22 cellular contexts compared by ENCODE assay signal in genomic region chr12:121860257-121860656, GRCh38. TPM values are rescaled to one million over a fixed set of nuclear protein-coding genes. Genes with fewer than 3 reads are reported as not detected.
DNase-seq lines count a peak whose midpoint lies in the region; ATAC-seq and TF ChIP-seq lines count a peak whose summit lies in the region.
"Had no signal": no experiment of that assay in that cellular context is flagged by ENCODE, and none has a peak within 500 bp of the region (broad histone marks: within the 10 kb centered on the region; RNA-seq: fewer than 3 reads in every experiment).

No MANE protein-coding gene starts in this region.

- no peak overlapping the region for H3K27ac Mint-ChIP-seq in nephron progenitor cell
- H3K27ac Mint-ChIP-seq: activated naive CD4-positive, alpha-beta T cell treated with anti-CD3 and anti-CD28 coated beads, Interleukin-2, amount 50 U/mL, for 72 hours; GM23338; type B pancreatic cell had no signal

- no peak overlapping the region for H3K4me3 ChIP-seq in breast epithelium
- H3K4me3 ChIP-seq in mammary epithelial cell (replicated peaks in 1 of 3; ENCODE audit: insufficient read depth in 1 of 3, low read depth in 2 of 3, low read length in 3 of 3) = no peak overlapping the region
- no peak overlapping the region for H3K4me3 ChIP-seq in neuronal stem cell (ENCODE audit: low read length in 2 of 2)
- no peak overlapping the region for H3K4me3 ChIP-seq in aorta (ENCODE audit: low read length in 2 of 2)
- H3K4me3 ChIP-seq: BLaER1 treated with 17β-estradiol and CSF1 and Interleukin-3, amounts not matched to agents 10 nM and 100 nM; colonic mucosa; GM23338 had no signal

- no peak overlapping the region for H3K23ac ChIP-seq in neuronal stem cell (ENCODE audit: low read depth, low read length, poor library complexity)

- no peak overlapping the region for H2AFZ ChIP-seq in mammary epithelial cell (ENCODE audit: low read depth, low read length)
- H2AFZ ChIP-seq in neuronal stem cell (ENCODE audit: low read length) = no peak overlapping the region
- H2AFZ ChIP-seq: GM23338 had no signal

- H3K9me3 ChIP-seq in breast epithelium = no peaks in the 10 kb centered on the region
- no peaks in the 10 kb centered on the region for H3K9me3 ChIP-seq in mammary epithelial cell (replicated peaks; ENCODE audit: insufficient read depth, low read length)
- H3K9me3 ChIP-seq in neuronal stem cell (replicated peaks in 1 of 2; ENCODE audit: control insufficient read depth in 2 of 2, insufficient read depth in 1 of 2, low read depth in 1 of 2, low read length in 2 of 2) = no peaks in the 10 kb centered on the region
- H3K9me3 ChIP-seq in aorta (ENCODE audit: control insufficient read depth, low read length) = no peaks in the 10 kb centered on the region
- H3K9me3 ChIP-seq: BLaER1 treated with 17β-estradiol and CSF1 and Interleukin-3, amounts not matched to agents 10 nM and 100 nM; colonic mucosa; SK-N-SH had no signal

- BruUV-seq in mammary epithelial cell (replicated peaks; lab: Mats Ljungman, UMichigan) = no TSS peak

- no peak overlapping the region for H2BK120ac ChIP-seq in neuronal stem cell (ENCODE audit: low read depth, low read length)

- H3K36me3 ChIP-seq in breast epithelium (no peaks in the 10 kb centered on the region), mammary epithelial cell (ENCODE audit: insufficient read depth, low read length) (no peaks in the 10 kb centered on the region), neuronal stem cell (replicated peaks in 1 of 2; ENCODE audit: control insufficient read depth in 2 of 2, insufficient read depth in 2 of 2, low read length in 2 of 2) (no peaks in the 10 kb centered on the region), aorta (ENCODE audit: control insufficient read depth in 1 of 2, insufficient read depth in 2 of 2, low read length in 1 of 2) (no peaks in the 10 kb centered on the region)
- H3K36me3 ChIP-seq: BLaER1 treated with 17β-estradiol and CSF1 and Interleukin-3, amounts not matched to agents 10 nM and 100 nM; colonic mucosa had no signal

- H2BK5ac ChIP-seq in neuronal stem cell (ENCODE audit: low read length) = no peak overlapping the region

- H2BK12ac ChIP-seq in neuronal stem cell (ENCODE audit: low read length) = peak overlapping the region; percentile 65

- no peaks in the 10 kb centered on the region for H3K79me1 ChIP-seq in neuronal stem cell (ENCODE audit: low read depth, low read length)

- H4K8ac ChIP-seq in neuronal stem cell (ENCODE audit: low read depth, low read length) = no peak overlapping the region

- H3K14ac ChIP-seq in neuronal stem cell (ENCODE audit: low read length) = no peak overlapping the region

- TF ChIP-seq POLR2A in breast epithelium (IDR thresholded peaks at IDR 0.05) (no peak), erythroblast (IDR thresholded peaks at IDR 0.05; ENCODE audit: low read length) (no peak)

- no peak overlapping the region for H3K4ac ChIP-seq in neuronal stem cell (ENCODE audit: low read length)

- H3K27me3 Mint-ChIP-seq in nephron progenitor cell (ENCODE audit: low read depth, poor library complexity) = peaks cover 14% of the 10 kb centered on the region
- H3K27me3 Mint-ChIP-seq: stimulated activated naive B cell treated with anti-CD40 and anti-IgM and Interleukin-4, amounts not matched to agents 10 μg/mL and 1 μg/mL and 100 μg/mL, for 72 hours; type B pancreatic cell had no signal

- peaks cover 66% of the 10 kb centered on the region for H3K4me1 Mint-ChIP-seq in nephron progenitor cell

- intact Hi-C loops in breast epithelium (cut with DNase I; ENCODE audit: low total_unique reads) (no loop called here), mammary epithelial cell (cut with micrococcal nuclease) (no loop called here), aorta (cut with DNase I) (no loop called here)

- H3K79me2 ChIP-seq in mammary epithelial cell (ENCODE audit: insufficient read depth, low read length) = no peaks in the 10 kb centered on the region

- H4K20me1 ChIP-seq in mammary epithelial cell (ENCODE audit: insufficient read depth, low read length) = no peaks in the 10 kb centered on the region

- no peaks in the 10 kb centered on the region for H3K9me3 Mint-ChIP-seq in nephron progenitor cell
- H3K9me3 Mint-ChIP-seq: activated naive CD4-positive, alpha-beta T cell treated with anti-CD3 and anti-CD28 coated beads, Interleukin-2, amount 50 U/mL, for 72 hours; activated T-cell treated with anti-CD3 and anti-CD28 coated beads, Interleukin-2, amount 50 U/mL, for 4 hours; GM23338; stimulated activated naive B cell treated with anti-CD40 and anti-IgM and Interleukin-4, amounts not matched to agents 10 μg/mL and 1 μg/mL and 100 μg/mL, for 72 hours; type B pancreatic cell had no signal

- no peak for TF ChIP-seq CTCF in breast epithelium (IDR thresholded peaks at IDR 0.05)
- no peak for TF ChIP-seq CTCF in mammary epithelial cell (conservative IDR thresholded peaks at IDR 0.05 in 1 of 2, IDR thresholded peaks at IDR 0.05 in 1 of 2; ENCODE audit: extremely low read depth in 1 of 2, insufficient read depth in 1 of 2, low read depth in 1 of 2, low read length in 2 of 2)
- TF ChIP-seq CTCF in nephron progenitor cell (IDR thresholded peaks at IDR 0.05) = no peak

- peak overlapping the region; percentile 32 for H2AK5ac ChIP-seq in neuronal stem cell (ENCODE audit: low read depth, low read length)

- in situ Hi-C loops in mammary epithelial cell (cut with MboI; ENCODE audit: low sequenced_read_pairs in 2 of 2) = no loop called here

- H3K4me2 ChIP-seq in mammary epithelial cell (ENCODE audit: insufficient read depth, low read depth, low read length) (no peak overlapping the region), neuronal stem cell (ENCODE audit: insufficient read depth, low read length, poor library complexity, severe bottlenecking) (no peak overlapping the region)
- H3K4me2 ChIP-seq: BLaER1 treated with 17β-estradiol and CSF1 and Interleukin-3, amounts not matched to agents 10 nM and 100 nM; GM23338 had no signal

- H3K36me3 Mint-ChIP-seq in nephron progenitor cell (ENCODE audit: low read depth) = no peaks in the 10 kb centered on the region
- H3K36me3 Mint-ChIP-seq: activated naive CD4-positive, alpha-beta T cell treated with anti-CD3 and anti-CD28 coated beads, Interleukin-2, amount 50 U/mL, for 72 hours; brain; stimulated activated naive B cell treated with anti-CD40 and anti-IgM and Interleukin-4, amounts not matched to agents 10 μg/mL and 1 μg/mL and 100 μg/mL, for 72 hours; type B pancreatic cell had no signal

- ATAC-seq in aorta (ENCODE audit: low FRiP score) = no peak
- no peak for ATAC-seq in GM21390 (IDR thresholded peaks at IDR 0.05; ENCODE audit: unreplicated experiment)
- ATAC-seq: activated naive CD4-positive, alpha-beta T cell treated with anti-CD3 and anti-CD28 coated beads, Interleukin-2, amount 50 U/mL, for 72 hours; activated T-cell treated with anti-CD3 and anti-CD28 coated beads, Interleukin-2, amount 50 U/mL, for 4 hours; GM23338; right cardiac atrium; stimulated activated naive B cell treated with anti-CD40 and anti-IgM and Interleukin-4, amounts not matched to agents 10 μg/mL and 1 μg/mL and 100 μg/mL, for 72 hours had no signal

- H2BK15ac ChIP-seq in neuronal stem cell (ENCODE audit: low read length) = peak overlapping the region; percentile 6

- no peak overlapping the region for H4K91ac ChIP-seq in neuronal stem cell (ENCODE audit: low read depth, low read length, poor library complexity)

- CTCF ChIA-PET in mammary epithelial cell (lab: Charles Lee; ENCODE audit: low non-redundant PET) = no interaction called here

- no peaks in the 10 kb centered on the region for H3K27me3 ChIP-seq in breast epithelium
- no peaks in the 10 kb centered on the region for H3K27me3 ChIP-seq in mammary epithelial cell (ENCODE audit: insufficient read depth, low read length)
- no peaks in the 10 kb centered on the region for H3K27me3 ChIP-seq in neuronal stem cell (ENCODE audit: control insufficient read depth in 3 of 3, insufficient read depth in 3 of 3, low read depth in 1 of 3, low read length in 3 of 3)
- no peaks in the 10 kb centered on the region for H3K27me3 ChIP-seq in aorta (ENCODE audit: control insufficient read depth in 1 of 2, insufficient read depth in 2 of 2, low read length in 1 of 2)
- H3K27me3 ChIP-seq: BLaER1 treated with 17β-estradiol and CSF1 and Interleukin-3, amounts not matched to agents 10 nM and 100 nM; colonic mucosa had no signal

- H3K4me1 ChIP-seq in breast epithelium (peaks cover 0 to 5% of the 10 kb centered on the region in 2 donors), mammary epithelial cell (ENCODE audit: insufficient read depth, low read length) (peaks cover 13% of the 10 kb centered on the region), neuronal stem cell (ENCODE audit: control insufficient read depth in 2 of 2, insufficient read depth in 1 of 2, low read depth in 1 of 2, low read length in 2 of 2) (peaks cover 19 to 24% of the 10 kb centered on the region in 2 donors), aorta (ENCODE audit: control insufficient read depth in 1 of 2, insufficient read depth in 2 of 2, low read length in 2 of 2) (peaks cover 0 to 3% of the 10 kb centered on the region in 2 donors)
- H3K4me1 ChIP-seq: colonic mucosa had no signal

- dilution Hi-C loops in mammary epithelial cell (cut with HindIII; ENCODE audit: low sequenced_read_pairs) = loop anchor here (5.0 kb wide), 2 partner anchors 38 to 102 kb away; no protein-coding TSS in a partner anchor

- 100% methylated on average over 1 of the region's 1 CpG for WGBS in mammary epithelial cell (ENCODE audit: low coverage, missing lambda C conversion rate)
- WGBS in neuronal stem cell (ENCODE audit: extremely low coverage in 2 of 2, insufficient read length in 2 of 2, insufficient replicate concordance in 1 of 2), 2 donors = no CpG with 5 or more reads among the region's 1 CpG
- 74 to 94% methylated on average over 1 of the region's 1 CpG for WGBS in aorta, 2 donors

- H3K9ac ChIP-seq in mammary epithelial cell (ENCODE audit: insufficient read depth, low read length) (no peak overlapping the region), neuronal stem cell (ENCODE audit: low read depth, low read length, poor library complexity) (no peak overlapping the region)
- H3K9ac ChIP-seq: BLaER1 treated with 17β-estradiol and CSF1 and Interleukin-3, amounts not matched to agents 10 nM and 100 nM had no signal

- H3K27ac ChIP-seq in breast epithelium (peak overlapping the region; percentile 82 to 88), mammary epithelial cell (ENCODE audit: insufficient read depth, low read depth, low read length) (no peak overlapping the region), neuronal stem cell (replicated peaks; ENCODE audit: low read length) (no peak overlapping the region), aorta (ENCODE audit: low read depth in 1 of 2, low read length in 2 of 2) (peak overlapping the region; percentile 54 to 94)
- H3K27ac ChIP-seq: BLaER1 treated with 17β-estradiol and CSF1 and Interleukin-3, amounts not matched to agents 10 nM and 100 nM had no signal

- DNase-seq in breast epithelium (ENCODE audit: low spot score in 2 of 2) = no peak
- DNase-seq in mammary epithelial cell = no peak
- DNase-seq in erythroblast (lab: John Stamatoyannopoulos, UW) = peak; percentile 58
- DNase-seq in neuronal stem cell (ENCODE audit: low spot score) = no peak
- no peak for DNase-seq in aorta
- DNase-seq in nephron progenitor cell = no peak
- DNase-seq in amniotic stem cell (lab: John Stamatoyannopoulos, UW) = no peak
- DNase-seq: activated T-cell treated with anti-CD3 and anti-CD28 coated beads, Interleukin-2, amount 50 U/mL, for 4 hours; colonic mucosa; foreskin fibroblast; NCI-H1417 treated with DMSO at 0.1 percent for 48 hours; NCI-H82; right cardiac atrium; SK-N-SH; stimulated activated naive B cell treated with anti-CD40 and anti-IgM and Interleukin-4, amounts not matched to agents 10 μg/mL and 1 μg/mL and 100 μg/mL, for 72 hours; T1000 had no signal

- H3K4me3 Mint-ChIP-seq in nephron progenitor cell = no peak overlapping the region
- H3K4me3 Mint-ChIP-seq: activated T-cell treated with anti-CD3 and anti-CD28 coated beads, Interleukin-2, amount 50 U/mL, for 4 hours; brain; GM23338; stimulated activated naive B cell treated with anti-CD40 and anti-IgM and Interleukin-4, amounts not matched to agents 10 μg/mL and 1 μg/mL and 100 μg/mL, for 72 hours; type B pancreatic cell had no signal

- peak overlapping the region; percentile 80 for H3K18ac ChIP-seq in neuronal stem cell (ENCODE audit: low read length)

RNA-seq across cellular contexts. Expression of gene HPD, which starts 1.6 kb away (rescaled TPM):
- 1 to 10 TPM in 1 of 3 donors, under 1 TPM in 1, not detected in 1; 0.64 to 1.6 TPM for total RNA-seq in breast epithelium
- under 1 TPM in 1 of 2 donors, not detected in 1; 0.17 TPM for total RNA-seq in mammary epithelial cell
- 0.03 TPM for polyA plus RNA-seq in mammary epithelial cell
- polyA minus RNA-seq in mammary epithelial cell = not detected
- 0.13 TPM for polyA plus RNA-seq in neuronal stem cell (2013, experiment 1 of 2)
- 0.18 TPM for polyA plus RNA-seq in neuronal stem cell (2013, experiment 2 of 2)
- 1 to 10 TPM; 3.1 to 5.2 TPM for total RNA-seq in aorta
- polyA plus RNA-seq in aorta = 10 to 100 TPM in 1 of 2 donors, 1 to 10 TPM in 1; 6.6 to 14.4 TPM
- total RNA-seq: GM23338 had no signal
- polyA plus RNA-seq: GM23338 had no signal

RNA-seq across cellular contexts. Expression of gene PSMD9, which starts 28.3 kb away (rescaled TPM):
- 10 to 100 TPM; 34.7 to 65.3 (median 37.9) TPM for total RNA-seq in breast epithelium
- 10 to 100 TPM; 39.8 to 80.6 TPM for total RNA-seq in mammary epithelial cell
- polyA plus RNA-seq in mammary epithelial cell = 139 TPM
- polyA minus RNA-seq in mammary epithelial cell = 80.4 TPM
- polyA plus RNA-seq in neuronal stem cell (2013, experiment 1 of 2) = 28.5 TPM
- polyA plus RNA-seq in neuronal stem cell (2013, experiment 2 of 2) = 27.3 TPM
- 10 to 100 TPM; 37.2 to 42.3 TPM for total RNA-seq in aorta
- 10 to 100 TPM; 39.4 to 81.8 TPM for polyA plus RNA-seq in aorta

RNA-seq across cellular contexts. Expression of gene SETD1B, which starts 56.4 kb away (rescaled TPM):
- total RNA-seq in breast epithelium (1 to 10 TPM; 4.2 to 7.9 (median 6.1) TPM), mammary epithelial cell (10 to 100 TPM in 1 of 2 donors, 1 to 10 TPM in 1; 4.3 to 16.0 TPM), aorta (10 to 100 TPM; 30.9 to 31.9 TPM)
- polyA plus RNA-seq in mammary epithelial cell (0.94 TPM), aorta (10 to 100 TPM in 1 of 2 donors, 1 to 10 TPM in 1; 4.4 to 33.4 TPM)
- 5.4 TPM for polyA minus RNA-seq in mammary epithelial cell
- polyA plus RNA-seq in neuronal stem cell (2013, experiment 1 of 2) = 6.1 TPM
- polyA plus RNA-seq in neuronal stem cell (2013, experiment 2 of 2) = 6.2 TPM

RNA-seq across cellular contexts. Expression of gene CFAP251, which starts 58.1 kb away (rescaled TPM):
- total RNA-seq in breast epithelium (1 to 10 TPM; 4.8 to 8.2 (median 6.7) TPM), mammary epithelial cell (10 to 100 TPM; 18.7 to 25.3 TPM), aorta (1 to 10 TPM; 2.8 to 3.9 TPM)
- polyA plus RNA-seq in mammary epithelial cell (16.3 TPM), aorta (1 to 10 TPM in 1 of 2 donors, under 1 TPM in 1; 0.88 to 1.6 TPM)
- 7.3 TPM for polyA minus RNA-seq in mammary epithelial cell
- 3.7 TPM for polyA plus RNA-seq in neuronal stem cell (2013, experiment 1 of 2)
- polyA plus RNA-seq in neuronal stem cell (2013, experiment 2 of 2) = 3.2 TPM

Comparison
In these comparisons a context has a peak if more than half of its experiments do, and no peak if none do; other contexts are left out.
1. H3K27ac ChIP-seq: peak in breast epithelium (2 of 2) and aorta (2 of 2); none in mammary epithelial cell (single experiment) and neuronal stem cell (single experiment).
2. DNase-seq: peak in erythroblast (2 of 2); none in breast epithelium (0 of 2), mammary epithelial cell (single experiment), neuronal stem cell (single experiment), aorta (0 of 2), nephron progenitor cell (single experiment) and amniotic stem cell (single experiment).